In the genomic region with DNA sequence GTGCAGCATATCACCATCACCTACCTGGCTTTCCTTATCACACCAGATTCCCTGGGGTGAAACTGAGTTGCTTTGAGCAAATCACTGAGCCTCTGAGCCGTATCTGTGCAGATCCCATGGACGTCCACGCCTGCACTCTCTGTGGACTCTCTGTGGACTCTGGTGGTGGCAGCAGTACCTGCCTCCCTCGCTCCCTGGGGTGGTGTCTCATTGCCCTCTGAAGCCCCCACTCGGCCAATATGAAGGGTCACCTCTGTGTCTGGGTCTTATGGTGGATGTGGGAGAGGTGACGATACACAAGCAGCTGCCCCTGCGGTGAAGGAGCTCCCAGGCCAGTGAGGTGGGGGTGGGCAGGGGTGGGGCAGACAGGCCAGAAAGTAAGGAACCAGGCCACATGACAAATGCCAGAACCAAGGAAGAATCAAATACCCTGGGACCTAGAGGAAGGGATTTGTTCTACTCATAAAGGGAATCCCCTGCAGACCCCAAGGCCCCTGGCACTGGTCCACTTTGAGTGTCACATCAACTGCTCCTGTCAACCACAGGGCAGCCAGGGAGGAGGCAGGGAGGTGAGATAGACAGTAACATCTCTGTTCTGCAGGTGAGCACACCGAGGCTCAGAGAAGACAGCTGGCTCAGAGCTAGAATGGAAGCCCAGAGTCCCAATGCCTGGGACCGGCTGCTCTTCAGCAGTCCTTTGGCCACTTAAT, we compare ENCODE assay signal across 23 cellular contexts. TPM values are rescaled to one million over a fixed set of nuclear protein-coding genes. Genes with fewer than 3 reads are reported as not detected.
"Had no signal": no experiment of that assay in that cellular context is flagged by ENCODE, and none has a peak within 500 bp of the region (broad histone marks: within the 10 kb centered on the region; RNA-seq: fewer than 3 reads in every experiment).

No MANE protein-coding gene starts in this region.

- H3K36me3 ChIP-seq: colonic mucosa, esophagus muscularis mucosa, gastroesophageal sphincter, heart left ventricle, left lung, thoracic aorta, tibial nerve, upper lobe of left lung had no signal

- DNase-seq: colonic mucosa; effector CD8-positive, alpha-beta T cell; endodermal cell; foreskin keratinocyte; heart left ventricle; left cardiac atrium; left lung; mesenchymal stem cell; mucosa of descending colon; naive B cell; psoas muscle; right cardiac atrium; stimulated activated CD4-positive, alpha-beta T cell treated with anti-CD3 and anti-CD28 coated beads, Interleukin-15, amount 100 ng/mL, for 24 hours; stimulated activated CD4-positive, alpha-beta T cell treated with anti-CD3 and anti-CD28 coated beads, Interleukin-2, amount 100 ng/mL, for 48 hours; stimulated activated naive B cell treated with anti-CD40 and anti-IgM and Interleukin-4, amounts not matched to agents 10 μg/mL and 1 μg/mL and 100 μg/mL, for 72 hours; upper lobe of left lung had no signal

- H3K27me3 ChIP-seq: colonic mucosa, esophagus muscularis mucosa, gastroesophageal sphincter, heart left ventricle, hepatocyte, left lung, tibial nerve, upper lobe of left lung had no signal

- H2AFZ ChIP-seq: hepatocyte had no signal

- H3K27ac ChIP-seq: colonic mucosa, esophagus muscularis mucosa, foreskin keratinocyte, gastroesophageal sphincter, heart left ventricle, hepatocyte, left lung, psoas muscle, skin epidermis, thoracic aorta, tibial nerve, upper lobe of left lung had no signal

- H3K4me2 ChIP-seq: hepatocyte had no signal

- H3K4me3 ChIP-seq: colonic mucosa, esophagus muscularis mucosa, gastroesophageal sphincter, heart left ventricle, hepatocyte, left lung, mucosa of descending colon, psoas muscle, skin epidermis, thoracic aorta, tibial nerve, upper lobe of left lung had no signal

- H3K9me3 ChIP-seq: colonic mucosa, esophagus muscularis mucosa, gastroesophageal sphincter, heart left ventricle, left lung, mucosa of descending colon, psoas muscle, thoracic aorta, tibial nerve, upper lobe of left lung had no signal

- H3K4me1 ChIP-seq: colonic mucosa, esophagus muscularis mucosa, foreskin keratinocyte, gastroesophageal sphincter, heart left ventricle, left lung, psoas muscle, tibial nerve, upper lobe of left lung had no signal

RNA-seq across cellular contexts. Expression of a gene that starts 9.2 kb away (rescaled TPM):
- total RNA-seq: foreskin keratinocyte; natural killer cell treated with Interleukin-12 subunit alpha and Interleukin-12 subunit beta and Interleukin-15 and Interleukin-18, amount 100 ng/mL, for 72 hours had no signal
- polyA plus RNA-seq: foreskin keratinocyte had no signal
